Comparison of ENCODE assay signal across 7 cellular contexts in the genomic region with DNA sequence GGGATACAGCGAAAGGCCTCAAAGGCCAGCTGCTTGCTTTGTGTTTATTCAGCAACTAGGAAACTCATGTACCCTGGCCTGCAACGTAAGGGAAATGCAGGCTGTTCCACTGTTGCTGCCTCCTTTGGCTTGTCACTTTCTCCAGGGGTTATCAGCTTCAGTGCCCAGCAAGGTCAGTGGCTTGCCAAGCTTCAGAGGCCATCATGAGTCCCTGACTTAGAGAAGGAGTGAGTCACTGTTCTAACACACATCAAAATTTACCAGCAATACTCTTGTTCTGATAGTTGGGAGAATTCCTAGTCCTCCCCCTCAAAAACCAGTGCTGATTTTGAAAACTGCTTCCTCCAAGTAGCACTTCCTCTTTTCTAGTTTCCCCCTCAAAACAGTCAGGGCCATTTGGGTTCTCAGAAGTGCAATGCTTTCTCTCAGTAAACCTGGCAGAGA.
DNase-seq lines count a peak whose midpoint lies in the region; ATAC-seq lines count a peak whose summit lies in the region.

No MANE protein-coding gene starts in this region.

- DNase-seq in amniotic epithelial cell (ENCODE audit: low read depth) (peak; percentile 37), mucosa of gallbladder (ENCODE audit: low spot score) (peak; percentile 21), inferior parietal cortex (ENCODE audit: extremely low spot score) (no peak), NCI-H187 (lab: John Stamatoyannopoulos, UW) (no peak), activated gamma-delta T cell treated with Interleukin-2 at 50 U/mL for 16 hours (no peak)

- ATAC-seq in GM19455 (IDR thresholded peaks at IDR 0.05; ENCODE audit: unreplicated experiment) (peak; percentile 73), HG03342 (IDR thresholded peaks at IDR 0.05; ENCODE audit: unreplicated experiment) (peak; percentile 81)

Comparison
In these comparisons a context has a peak if more than half of its experiments do, and no peak if none do; other contexts are left out.
1. DNase-seq: peak in amniotic epithelial cell (single experiment) and mucosa of gallbladder (single experiment); none in inferior parietal cortex (single experiment), NCI-H187 (0 of 2) and activated gamma-delta T cell treated with Interleukin-2 at 50 U/mL for 16 hours (single experiment).